ENCODE assay signal across 8 cellular contexts in the genomic region with DNA sequence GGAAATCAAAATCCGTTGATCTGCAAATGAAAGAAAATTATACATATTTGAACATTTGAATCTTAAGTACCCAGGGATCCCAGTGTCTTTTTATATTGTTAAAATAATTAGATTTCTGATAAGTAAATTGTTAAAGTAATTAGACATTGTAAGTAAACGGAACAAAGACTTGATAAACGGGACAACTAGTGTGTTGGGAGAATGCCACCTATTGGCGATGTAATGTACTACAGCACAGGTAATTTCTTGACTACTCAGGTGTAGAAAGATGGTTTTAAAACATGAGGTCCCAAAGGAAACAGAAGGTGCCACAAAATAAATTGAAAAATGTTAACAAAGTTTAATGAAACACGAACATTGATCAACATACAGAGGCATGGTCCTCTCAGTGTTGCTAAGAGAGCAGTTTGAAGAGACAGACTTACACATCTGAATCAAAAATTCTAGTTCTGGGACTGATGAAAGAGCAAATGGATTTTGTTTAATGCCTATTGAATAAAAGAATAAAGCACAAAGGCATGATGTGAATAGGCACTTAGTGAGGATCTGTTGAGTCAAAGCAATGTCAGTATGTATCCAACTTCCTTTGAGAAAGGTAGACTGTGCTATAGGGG.
DNase-seq lines count a peak whose midpoint lies in the region; ATAC-seq and TF ChIP-seq lines count a peak whose summit lies in the region.

No MANE protein-coding gene starts in this region.

- H3K4me3 ChIP-seq in GM12864 (ENCODE audit: low read depth, low read length): no peak overlapping the region

- H3K4me1 ChIP-seq in foreskin keratinocyte: peaks cover 6% of the 10 kb centered on the region

- no peak overlapping the region for H3K27ac ChIP-seq in foreskin keratinocyte

- TF ChIP-seq CTCF in GM12864 (IDR thresholded peaks at IDR 0.05; ENCODE audit: low read depth, low read length, missing control alignments) (peak; percentile 70), foreskin keratinocyte (conservative IDR thresholded peaks at IDR 0.05) (peak; percentile 86)

- no peaks in the 10 kb centered on the region for H3K27me3 ChIP-seq in foreskin keratinocyte

- peak; percentile 49 for ATAC-seq in foreskin keratinocyte
- ATAC-seq in GM19023 (IDR thresholded peaks at IDR 0.05; ENCODE audit: unreplicated experiment): no peak

- peak; percentile 20 to 29 for DNase-seq in AML-193 (lab: John Stamatoyannopoulos, UW)
- peak; percentile 49 for DNase-seq in GM12864 (ENCODE audit: low read depth)
- peak; percentile 63 for DNase-seq in LoVo (ENCODE audit: low spot score)
- peak; percentile 15 for DNase-seq in SKM-1 treated with dmso at 0.1 percent for 144 hours (lab: John Stamatoyannopoulos, UW; ENCODE audit: unreplicated experiment)
- peak in 1 of 2 donors; percentile 11 for DNase-seq in foreskin keratinocyte
- peak; percentile 27 for DNase-seq in retina
- no peak for DNase-seq in HK-2 (ENCODE audit: unreplicated experiment)
